ENCODE assay signal across 8 cellular contexts in the genomic region with DNA sequence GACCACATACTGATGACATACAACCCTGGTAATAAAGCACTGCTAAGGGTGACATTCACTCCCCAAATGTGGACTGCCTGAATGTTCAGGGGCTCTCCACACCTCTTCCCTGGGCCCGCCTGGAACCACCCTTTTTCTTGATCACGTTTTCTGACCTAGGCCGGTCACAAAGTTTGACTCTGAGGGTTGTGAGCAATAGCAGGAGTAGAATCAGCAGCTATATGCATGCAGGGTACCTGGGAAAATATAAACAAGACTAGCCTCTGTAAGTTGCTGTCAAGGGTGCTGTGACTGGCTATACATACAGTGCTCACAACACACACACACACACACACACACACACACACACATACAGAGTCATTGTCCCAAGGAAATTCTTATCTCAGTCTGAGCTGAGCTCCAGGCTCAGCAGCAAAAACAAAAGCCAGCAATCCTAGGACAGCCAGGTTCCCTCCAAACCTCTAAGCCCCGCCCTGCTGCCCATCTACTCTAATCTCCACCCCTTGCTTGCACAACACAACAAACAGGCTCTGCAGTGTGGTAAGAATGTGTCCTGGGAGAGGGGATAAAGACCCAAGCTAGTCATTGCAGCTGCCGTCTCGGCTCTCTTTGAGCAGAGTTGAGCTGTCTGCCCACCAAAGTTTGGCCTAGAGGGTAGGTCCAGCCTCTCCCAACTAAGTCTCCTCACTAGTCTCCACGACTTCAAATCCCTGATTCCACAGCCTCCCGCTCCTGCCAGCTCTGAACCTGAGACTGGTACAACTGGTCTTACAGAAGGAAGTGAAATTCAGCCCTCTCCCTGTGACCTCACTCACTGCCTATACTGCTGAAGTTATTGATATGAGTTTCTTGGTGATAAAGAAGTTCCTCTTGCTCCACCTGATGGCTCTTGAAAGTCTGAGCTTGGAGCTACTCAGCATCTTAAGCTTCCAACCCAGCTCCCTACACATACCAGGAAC. TPM values are rescaled to one million over a fixed set of nuclear protein-coding genes. Genes with fewer than 3 reads are reported as not detected.
A peak's percentile ranks its signal among the peaks of the same experiment; 100 is the strongest.
DNase-seq lines count a peak whose midpoint lies in the region; ATAC-seq, FAIRE-seq and TF ChIP-seq lines count a peak whose summit lies in the region.

No MANE protein-coding gene starts in this region.

- H3K4me3 ChIP-seq in kidney (ENCODE audit: low read length in 2 of 2), result no peak overlapping the region

- H3K4me1 ChIP-seq in kidney (ENCODE audit: control insufficient read depth in 1 of 2, insufficient read depth in 1 of 2, low read depth in 1 of 2, low read length in 2 of 2), result peaks cover 30 to 56% of the 10 kb centered on the region in 2 donors

- H3K36me3 ChIP-seq in kidney (ENCODE audit: control insufficient read depth in 1 of 2, insufficient read depth in 2 of 2, low read length in 2 of 2), result no peaks in the 10 kb centered on the region

- no peak overlapping the region for H3K9ac ChIP-seq in kidney (ENCODE audit: low read length in 2 of 2)

- ATAC-seq in GM18505 (IDR thresholded peaks at IDR 0.05; ENCODE audit: unreplicated experiment) (peak; percentile 20), HG03066 (IDR thresholded peaks at IDR 0.05; ENCODE audit: low read depth, unreplicated experiment) (peak; percentile 39)

- intact Hi-C loops in kidney (cut with DNase I), result no loop called here

- peak; percentile 55 for TF ChIP-seq POLR2A in GM18505 (IDR thresholded peaks at IDR 0.05; ENCODE audit: borderline replicate concordance, extremely low read depth, insufficient read depth, insufficient read length)

- no peak for TF ChIP-seq CTCF in kidney (IDR thresholded peaks at IDR 0.05; ENCODE audit: borderline replicate concordance, extremely low read depth, insufficient read depth)

- no peaks in the 10 kb centered on the region for H3K9me3 ChIP-seq in kidney (ENCODE audit: control insufficient read depth in 1 of 2, low read length in 2 of 2)

- H3K27ac ChIP-seq in cingulate gyrus (ENCODE audit: low read depth, low read length) (peak overlapping the region; percentile 32), kidney (ENCODE audit: low read depth in 2 of 2, low read length in 2 of 2) (peak overlapping the region in 1 of 2 donors; percentile 59)

- no peak for FAIRE-seq in kidney (lab: Jason Lieb, UNC)

- DNase-seq in AML-193 (lab: John Stamatoyannopoulos, UW) (peak; percentile 83 to 89), OCI-M1 (lab: John Stamatoyannopoulos, UW) (peak; percentile 98), mucosa of gallbladder (ENCODE audit: low spot score) (peak; percentile 78), NCI-H2081 (lab: John Stamatoyannopoulos, UW) (no peak), kidney (no peak)

RNA-seq across cellular contexts. Expression of gene BMF, which starts 2.2 kb away (rescaled TPM):
- total RNA-seq in mucosa of gallbladder (36.2 TPM), kidney (19.7 TPM)
- polyA plus RNA-seq in kidney (ENCODE audit: insufficient read depth, low read depth, low replicate concordance), result 3.6 TPM

RNA-seq across cellular contexts. Expression of gene BUB1B, which starts 54.4 kb away (rescaled TPM):
- 1.4 TPM for total RNA-seq in mucosa of gallbladder
- 0.94 TPM for total RNA-seq in kidney
- polyA plus RNA-seq in kidney (ENCODE audit: insufficient read depth, low read depth, low replicate concordance), result 0.69 TPM

Comparison
In these comparisons a context has a peak if more than half of its experiments do, and no peak if none do; other contexts are left out.
1. DNase-seq: peak in AML-193 (2 of 2), OCI-M1 (single experiment) and mucosa of gallbladder (single experiment); none in NCI-H2081 (0 of 2) and kidney (single experiment).